Comparison of ENCODE assay signal across 1 cellular context in the genomic region with DNA sequence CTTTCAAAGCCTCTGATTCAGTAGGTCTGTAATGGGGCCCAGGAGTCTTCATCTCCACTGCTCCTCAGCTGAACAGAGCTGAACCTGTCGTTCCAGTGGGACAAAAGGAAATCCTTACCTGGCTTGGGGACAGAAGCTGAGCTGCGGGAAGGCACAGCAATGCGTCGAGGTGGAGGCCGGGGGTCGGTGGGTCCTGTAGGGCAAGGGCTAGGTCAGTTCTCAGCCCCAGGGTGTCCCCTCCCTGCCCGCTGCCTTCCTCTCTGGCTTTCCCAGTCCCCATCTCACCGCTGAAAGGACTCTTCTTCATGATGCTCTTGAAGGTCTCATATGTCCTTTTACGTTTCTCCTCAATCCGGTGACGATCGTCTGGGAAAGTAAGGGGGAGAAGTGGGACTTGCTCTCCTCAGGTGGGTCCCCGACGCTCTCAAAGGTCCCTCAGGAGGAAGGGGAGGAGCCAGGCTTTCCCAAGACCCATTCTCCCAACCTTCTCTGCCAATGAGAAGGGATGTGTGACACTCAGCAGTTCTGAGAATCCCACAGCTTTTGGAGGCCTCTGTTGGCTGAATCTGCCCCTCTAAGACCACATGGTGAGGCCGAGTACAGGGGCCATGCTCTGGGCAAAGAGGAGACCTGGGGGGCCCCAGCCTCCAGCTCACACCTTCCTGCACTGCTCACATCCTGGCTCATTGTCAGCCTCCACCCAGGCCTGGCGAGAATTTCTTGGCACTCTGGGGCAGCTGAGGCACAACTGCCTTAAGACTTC.
TF ChIP-seq lines count a peak whose summit lies in the region.

No MANE protein-coding gene starts in this region.

TF ChIP-seq in GM12878, 131 proteins besides CTCF, POLR2A, EP300 and RAD21:
- peak; percentile 57; the same call in 1 of the 2 replicates for TF ChIP-seq POLR2AphosphoS5 (IDR thresholded peaks at IDR 0.05; ENCODE audit: low read length)
- TF ChIP-seq ATF3 (IDR thresholded peaks at IDR 0.05; ENCODE audit: borderline replicate concordance, extremely low read depth, low read depth, low read length) = no peak
TF ChIP-seq in GM12878: peak in this region for 1.
